In genomic region chr14:90387201-90387600, GRCh38 we compare ENCODE assay signal across 17 cellular contexts. TPM values are rescaled to one million over a fixed set of nuclear protein-coding genes. Genes with fewer than 3 reads are reported as not detected.
A peak's percentile ranks its signal among the peaks of the same experiment; 100 is the strongest.
DNase-seq lines count a peak whose midpoint lies in the region; ATAC-seq and TF ChIP-seq lines count a peak whose summit lies in the region.
"Had no signal": no experiment of that assay in that cellular context is flagged by ENCODE, and none has a peak within 500 bp of the region (broad histone marks: within the 10 kb centered on the region; RNA-seq: fewer than 3 reads in every experiment).

No MANE protein-coding gene starts in this region.

- no peaks in the 10 kb centered on the region for H3K9me3 ChIP-seq in mucosa of rectum (ENCODE audit: control insufficient read depth in 2 of 2, low read length in 2 of 2)
- no peaks in the 10 kb centered on the region for H3K9me3 ChIP-seq in subcutaneous abdominal adipose tissue (ENCODE audit: control insufficient read depth in 5 of 5, low read length in 5 of 5)
- H3K9me3 ChIP-seq: BLaER1 treated with 17β-estradiol and CSF1 and Interleukin-3, amounts not matched to agents 10 nM and 100 nM had no signal

- no peaks in the 10 kb centered on the region for H3K36me3 Mint-ChIP-seq in activated CD8-positive, alpha-beta T cell treated with anti-CD3 and anti-CD28 coated beads for 36 hours (ENCODE audit: low read depth)
- no peaks in the 10 kb centered on the region for H3K36me3 Mint-ChIP-seq in activated CD8-positive, alpha-beta T cell treated with anti-CD3 and anti-CD28 coated beads, Interleukin-2, amount 10 ng/mL, durations not matched to agents 7 days and 5 days (ENCODE audit: low read depth)
- H3K36me3 Mint-ChIP-seq in chondrocyte (ENCODE audit: low read depth): no peaks in the 10 kb centered on the region
- no peaks in the 10 kb centered on the region for H3K36me3 Mint-ChIP-seq in activated naive CD8-positive, alpha-beta T cell treated with anti-CD3 and anti-CD28 coated beads for 36 hours

- H3K27me3 ChIP-seq in mucosa of rectum (ENCODE audit: control insufficient read depth in 2 of 2, insufficient read depth in 2 of 2, low read length in 2 of 2): no peaks in the 10 kb centered on the region
- H3K27me3 ChIP-seq in subcutaneous abdominal adipose tissue (ENCODE audit: control insufficient read depth in 5 of 5, insufficient read depth in 4 of 5, low read length in 5 of 5): no peaks in the 10 kb centered on the region
- H3K27me3 ChIP-seq: BLaER1 treated with 17β-estradiol and CSF1 and Interleukin-3, amounts not matched to agents 10 nM and 100 nM had no signal

- H3K27ac ChIP-seq in mucosa of rectum (ENCODE audit: low read depth in 2 of 2, low read length in 2 of 2) (peak overlapping the region; percentile 33 to 55), subcutaneous abdominal adipose tissue (ENCODE audit: low read depth, low read length) (peak overlapping the region; percentile 87)
- H3K27ac ChIP-seq: 22Rv1; BLaER1 treated with 17β-estradiol and CSF1 and Interleukin-3, amounts not matched to agents 10 nM and 100 nM had no signal

- ATAC-seq in activated CD8-positive, alpha-beta T cell treated with anti-CD3 and anti-CD28 coated beads for 36 hours: no peak
- ATAC-seq in activated CD8-positive, alpha-beta T cell treated with anti-CD3 and anti-CD28 coated beads, Interleukin-2, amount 10 ng/mL, durations not matched to agents 7 days and 5 days: no peak
- ATAC-seq in esophagus mucosa: no peak

- H3K9ac ChIP-seq in mucosa of rectum (ENCODE audit: low read depth in 1 of 2, low read length in 2 of 2) (peak overlapping the region in 1 of 2 donors; percentile 29), subcutaneous abdominal adipose tissue (ENCODE audit: low read length in 5 of 5) (peak overlapping the region in 1 of 5 donors; percentile 59)
- H3K9ac ChIP-seq: BLaER1 treated with 17β-estradiol and CSF1 and Interleukin-3, amounts not matched to agents 10 nM and 100 nM had no signal

- H3K27ac Mint-ChIP-seq in activated CD8-positive, alpha-beta T cell treated with anti-CD3 and anti-CD28 coated beads for 36 hours: peak overlapping the region; percentile 43
- no peak overlapping the region for H3K27ac Mint-ChIP-seq in activated CD8-positive, alpha-beta T cell treated with anti-CD3 and anti-CD28 coated beads, Interleukin-2, amount 10 ng/mL, durations not matched to agents 7 days and 5 days
- H3K27ac Mint-ChIP-seq in chondrocyte (ENCODE audit: unreplicated experiment): peak overlapping the region; percentile 57
- H3K27ac Mint-ChIP-seq in activated naive CD8-positive, alpha-beta T cell treated with anti-CD3 and anti-CD28 coated beads for 36 hours: no peak overlapping the region

- TF ChIP-seq CTCF in activated CD8-positive, alpha-beta T cell treated with anti-CD3 and anti-CD28 coated beads for 36 hours (IDR thresholded peaks at IDR 0.05): no peak
- no peak for TF ChIP-seq CTCF in chondrocyte (IDR thresholded peaks at IDR 0.05)

- no peak overlapping the region for H3K4me3 Mint-ChIP-seq in activated CD8-positive, alpha-beta T cell treated with anti-CD3 and anti-CD28 coated beads for 36 hours
- no peak overlapping the region for H3K4me3 Mint-ChIP-seq in activated CD8-positive, alpha-beta T cell treated with anti-CD3 and anti-CD28 coated beads, Interleukin-2, amount 10 ng/mL, durations not matched to agents 7 days and 5 days
- H3K4me3 Mint-ChIP-seq in chondrocyte (ENCODE audit: unreplicated experiment): no peak overlapping the region
- H3K4me3 Mint-ChIP-seq in activated naive CD8-positive, alpha-beta T cell treated with anti-CD3 and anti-CD28 coated beads for 36 hours: no peak overlapping the region

- H3K36me3 ChIP-seq in mucosa of rectum (ENCODE audit: control insufficient read depth in 2 of 2, insufficient read depth in 2 of 2, low read length in 2 of 2): no peaks in the 10 kb centered on the region
- no peaks in the 10 kb centered on the region for H3K36me3 ChIP-seq in subcutaneous abdominal adipose tissue (ENCODE audit: control insufficient read depth in 5 of 5, insufficient read depth in 5 of 5, low read length in 5 of 5)
- H3K36me3 ChIP-seq: BLaER1 treated with 17β-estradiol and CSF1 and Interleukin-3, amounts not matched to agents 10 nM and 100 nM had no signal

- peaks cover 35% of the 10 kb centered on the region for H3K4me1 Mint-ChIP-seq in activated CD8-positive, alpha-beta T cell treated with anti-CD3 and anti-CD28 coated beads for 36 hours (ENCODE audit: low read depth)
- H3K4me1 Mint-ChIP-seq in activated CD8-positive, alpha-beta T cell treated with anti-CD3 and anti-CD28 coated beads, Interleukin-2, amount 10 ng/mL, durations not matched to agents 7 days and 5 days (ENCODE audit: low read depth): peaks cover 25% of the 10 kb centered on the region
- peaks cover 15% of the 10 kb centered on the region for H3K4me1 Mint-ChIP-seq in chondrocyte (ENCODE audit: low read depth)
- H3K4me1 Mint-ChIP-seq in activated naive CD8-positive, alpha-beta T cell treated with anti-CD3 and anti-CD28 coated beads for 36 hours: peaks cover 32% of the 10 kb centered on the region

- H3K27me3 Mint-ChIP-seq in activated CD8-positive, alpha-beta T cell treated with anti-CD3 and anti-CD28 coated beads for 36 hours: no peaks in the 10 kb centered on the region
- no peaks in the 10 kb centered on the region for H3K27me3 Mint-ChIP-seq in activated CD8-positive, alpha-beta T cell treated with anti-CD3 and anti-CD28 coated beads, Interleukin-2, amount 10 ng/mL, durations not matched to agents 7 days and 5 days (ENCODE audit: low read depth)
- H3K27me3 Mint-ChIP-seq in chondrocyte (ENCODE audit: low read depth): no peaks in the 10 kb centered on the region
- no peaks in the 10 kb centered on the region for H3K27me3 Mint-ChIP-seq in activated naive CD8-positive, alpha-beta T cell treated with anti-CD3 and anti-CD28 coated beads for 36 hours

- CTCF ChIA-PET in activated CD8-positive, alpha-beta T cell treated with anti-CD3 and anti-CD28 coated beads for 36 hours (lab: Charles Lee): no interaction called here
- CTCF ChIA-PET in activated CD8-positive, alpha-beta T cell treated with anti-CD3 and anti-CD28 coated beads, Interleukin-2, amount 10 ng/mL, durations not matched to agents 7 days and 5 days (lab: Charles Lee): interaction anchor here (1.1 kb wide), 1 partner anchor 12 kb away, joined by 3 read pairs; no protein-coding TSS in a partner anchor

- H3K4me3 ChIP-seq in mucosa of rectum (ENCODE audit: low read length in 2 of 2): no peak overlapping the region
- H3K4me3 ChIP-seq in subcutaneous abdominal adipose tissue (ENCODE audit: low read depth in 1 of 5, low read length in 5 of 5): no peak overlapping the region
- H3K4me3 ChIP-seq: BLaER1 treated with 17β-estradiol and CSF1 and Interleukin-3, amounts not matched to agents 10 nM and 100 nM had no signal

- POLR2A ChIA-PET in activated CD8-positive, alpha-beta T cell treated with anti-CD3 and anti-CD28 coated beads for 36 hours (lab: Charles Lee): interaction anchor here (12.5 kb wide), 1 partner anchor 11 kb away, joined by 365 read pairs; the partner anchor contains the start of gene CALM1
- POLR2A ChIA-PET in activated CD8-positive, alpha-beta T cell treated with anti-CD3 and anti-CD28 coated beads, Interleukin-2, amount 10 ng/mL, durations not matched to agents 7 days and 5 days (lab: Charles Lee): interaction anchor here (8.9 kb wide), 1 partner anchor 7 kb away, joined by 289 read pairs; the partner anchor contains the start of gene CALM1

- H3K4me1 ChIP-seq in mucosa of rectum (ENCODE audit: control insufficient read depth in 2 of 2, insufficient read depth in 2 of 2, low read length in 2 of 2) (peaks cover 20 to 28% of the 10 kb centered on the region in 2 donors), subcutaneous abdominal adipose tissue (ENCODE audit: control insufficient read depth in 5 of 5, insufficient read depth in 5 of 5, low read length in 5 of 5) (peaks cover 5 to 41% (median 30%) of the 10 kb centered on the region in 5 donors)

- no peaks in the 10 kb centered on the region for H3K9me3 Mint-ChIP-seq in activated CD8-positive, alpha-beta T cell treated with anti-CD3 and anti-CD28 coated beads for 36 hours
- no peaks in the 10 kb centered on the region for H3K9me3 Mint-ChIP-seq in activated CD8-positive, alpha-beta T cell treated with anti-CD3 and anti-CD28 coated beads, Interleukin-2, amount 10 ng/mL, durations not matched to agents 7 days and 5 days (ENCODE audit: insufficient read depth)
- no peaks in the 10 kb centered on the region for H3K9me3 Mint-ChIP-seq in chondrocyte (ENCODE audit: low read depth)
- H3K9me3 Mint-ChIP-seq in activated naive CD8-positive, alpha-beta T cell treated with anti-CD3 and anti-CD28 coated beads for 36 hours: no peaks in the 10 kb centered on the region

- intact Hi-C loops in activated CD8-positive, alpha-beta T cell treated with anti-CD3 and anti-CD28 coated beads for 36 hours (cut with micrococcal nuclease): no loop called here

- no peak for DNase-seq in activated CD8-positive, alpha-beta T cell treated with anti-CD3 and anti-CD28 coated beads for 36 hours
- DNase-seq in activated CD8-positive, alpha-beta T cell treated with anti-CD3 and anti-CD28 coated beads, Interleukin-2, amount 10 ng/mL, durations not matched to agents 7 days and 5 days: no peak
- DNase-seq in chondrocyte (ENCODE audit: low spot score): no peak
- no peak for DNase-seq in HuH-7.5 (ENCODE audit: low spot score)
- DNase-seq in activated naive CD8-positive, alpha-beta T cell treated with anti-CD3 and anti-CD28 coated beads for 36 hours: no peak
- DNase-seq: H7, NCI-H1417, NCI-H1930, NCI-H2171, NCI-H446 treated with DMSO at 0.1 percent for 48 hours, NCI-H774, Right ventricle myocardium superior had no signal

RNA-seq across cellular contexts. Expression of gene CALM1, which starts 9.6 kb away (rescaled TPM):
- 100 to 1,000 TPM; 365 to 373 TPM for total RNA-seq in activated CD8-positive, alpha-beta T cell treated with anti-CD3 and anti-CD28 coated beads for 36 hours
- 100 to 1,000 TPM; 788 to 821 TPM for total RNA-seq in activated CD8-positive, alpha-beta T cell treated with anti-CD3 and anti-CD28 coated beads, Interleukin-2, amount 10 ng/mL, durations not matched to agents 7 days and 5 days
- total RNA-seq in chondrocyte: 236 to 273 TPM (median 270 TPM) in 3 replicates
- 420 TPM for total RNA-seq in esophagus mucosa
- total RNA-seq in activated naive CD8-positive, alpha-beta T cell treated with anti-CD3 and anti-CD28 coated beads for 36 hours: 100 to 1,000 TPM; 437 to 439 TPM

RNA-seq across cellular contexts. Expression of gene NRDE2, which starts 55.5 kb away (rescaled TPM):
- 10 to 100 TPM; 19.2 to 21.0 TPM for total RNA-seq in activated CD8-positive, alpha-beta T cell treated with anti-CD3 and anti-CD28 coated beads for 36 hours
- total RNA-seq in activated CD8-positive, alpha-beta T cell treated with anti-CD3 and anti-CD28 coated beads, Interleukin-2, amount 10 ng/mL, durations not matched to agents 7 days and 5 days: 10 to 100 TPM; 22.1 to 23.5 TPM
- total RNA-seq in chondrocyte: 16.1 to 17.8 TPM (median 16.8 TPM) in 3 replicates
- total RNA-seq in esophagus mucosa: 12.2 TPM
- total RNA-seq in activated naive CD8-positive, alpha-beta T cell treated with anti-CD3 and anti-CD28 coated beads for 36 hours: 10 to 100 TPM; 23.2 to 25.4 TPM

Comparison
In these comparisons a context has a peak if more than half of its experiments do, and no peak if none do; other contexts are left out.
1. H3K27ac Mint-ChIP-seq: peak in activated CD8-positive, alpha-beta T cell treated with anti-CD3 and anti-CD28 coated beads for 36 hours (single experiment) and chondrocyte (single experiment); none in activated CD8-positive, alpha-beta T cell treated with anti-CD3 and anti-CD28 coated beads, Interleukin-2, amount 10 ng/mL, durations not matched to agents 7 days and 5 days (single experiment) and activated naive CD8-positive, alpha-beta T cell treated with anti-CD3 and anti-CD28 coated beads for 36 hours (single experiment).